8 cellular contexts compared by ENCODE assay signal in genomic region chr7:100875356-100875751, GRCh38. TPM values are rescaled to one million over a fixed set of nuclear protein-coding genes. Genes with fewer than 3 reads are reported as not detected.
A peak's percentile ranks its signal among the peaks of the same experiment; 100 is the strongest.
DNase-seq lines count a peak whose midpoint lies in the region; ATAC-seq and TF ChIP-seq lines count a peak whose summit lies in the region.

No MANE protein-coding gene starts in this region.

- H3K4me3 ChIP-seq in CD8-positive, alpha-beta T cell (ENCODE audit: low read depth, low read length), result peak overlapping the region; percentile 94
- peak overlapping the region; percentile 89 for H3K4me3 ChIP-seq in HL-60 (replicated peaks; ENCODE audit: insufficient read depth, low read length)
- peak overlapping the region; percentile 66 for H3K4me3 ChIP-seq in cardiac muscle cell
- peak overlapping the region; percentile 79 to 86 for H3K4me3 ChIP-seq in prostate gland

- peaks cover 47% of the 10 kb centered on the region for H3K4me1 Mint-ChIP-seq in CD8-positive, alpha-beta T cell (ENCODE audit: low read depth)

- H3K4me3 Mint-ChIP-seq in CD8-positive, alpha-beta T cell, result peak overlapping the region; percentile 98

- WGBS in prostate gland, result 1% methylated on average over 39 of the region's 39 CpGs

- CTCF ChIA-PET in CD8-positive, alpha-beta T cell (lab: Charles Lee), result interaction anchor here (0.8 to 4.2 kb wide), 4 partner anchors 13 to 170 kb away, joined by 3 to 27 read pairs (median 6); partner anchors contain the start of genes ACHE and UFSP1

- no peaks in the 10 kb centered on the region for H3K9me3 Mint-ChIP-seq in CD8-positive, alpha-beta T cell

- no peaks in the 10 kb centered on the region for H3K9me3 ChIP-seq in CD8-positive, alpha-beta T cell (ENCODE audit: low read length)
- H3K9me3 ChIP-seq in cardiac muscle cell (ENCODE audit: low read depth), result no peaks in the 10 kb centered on the region
- no peaks in the 10 kb centered on the region for H3K9me3 ChIP-seq in prostate gland

- H3K27me3 ChIP-seq in CD8-positive, alpha-beta T cell (ENCODE audit: insufficient read depth, low read length), result no peaks in the 10 kb centered on the region
- H3K27me3 ChIP-seq in HL-60 (ENCODE audit: insufficient read depth, poor library complexity, severe bottlenecking) (no peaks in the 10 kb centered on the region), cardiac muscle cell (no peaks in the 10 kb centered on the region), prostate gland (replicated peaks; ENCODE audit: insufficient read depth) (no peaks in the 10 kb centered on the region)

- H3K4me1 ChIP-seq in CD8-positive, alpha-beta T cell (ENCODE audit: insufficient read depth, low read length), result peaks cover 41% of the 10 kb centered on the region
- H3K4me1 ChIP-seq in cardiac muscle cell (ENCODE audit: low read depth) (peaks cover 5% of the 10 kb centered on the region), prostate gland (replicated peaks) (peaks cover 14% of the 10 kb centered on the region)

- H3K27ac Mint-ChIP-seq in CD8-positive, alpha-beta T cell, result peak overlapping the region; percentile 99

- peak overlapping the region; percentile 93 for H3K27ac ChIP-seq in CD8-positive, alpha-beta T cell (ENCODE audit: low read depth, low read length)
- peak overlapping the region; percentile 93 for H3K27ac ChIP-seq in HL-60 (replicated peaks)
- peak overlapping the region; percentile 90 for H3K27ac ChIP-seq in cardiac muscle cell
- H3K27ac ChIP-seq in prostate gland, result peak overlapping the region; percentile 90 to 91

- ATAC-seq in CD8-positive, alpha-beta T cell, result peak; percentile 22
- ATAC-seq in GM19467 (IDR thresholded peaks at IDR 0.05; ENCODE audit: unreplicated experiment) (peak; percentile 14), GM19463 (IDR thresholded peaks at IDR 0.05; ENCODE audit: unreplicated experiment) (no peak)

- DNase-seq in CD8-positive, alpha-beta T cell, result peak in 1 of 7 experiments; percentile 55
- peak in 1 of 2 experiments; percentile 36 for DNase-seq in HL-60 (ENCODE audit: low read depth in 1 of 2, low spot score in 1 of 2)
- peak; percentile 53 for DNase-seq in activated naive CD4-positive, alpha-beta T cell treated with Interleukin-2 at 50 U/mL for 16 hours
- no peak for DNase-seq in cardiac muscle cell (ENCODE audit: low read depth in 1 of 2, low spot score in 1 of 2)
- no peak for DNase-seq in prostate gland (ENCODE audit: low spot score)
- no peak for DNase-seq in NCI-H2196 (lab: John Stamatoyannopoulos, UW; ENCODE audit: unreplicated experiment)

- intact Hi-C loops in CD8-positive, alpha-beta T cell (cut with DNase I, micrococcal nuclease), result loop anchor here (1.0 to 10.0 kb wide), 8 partner anchors 10 to 448 kb away; partner anchors contain the start of genes UFSP1 (in 2 of the 2), AGFG2 (in 1 of the 2), MEPCE (in 1 of the 2) and PLOD3 (in 1 of the 2)
- intact Hi-C loops in prostate gland (cut with DNase I), result no loop called here

- TF ChIP-seq CTCF in CD8-positive, alpha-beta T cell (IDR thresholded peaks at IDR 0.05), result no peak
- TF ChIP-seq CTCF in HL-60 (IDR thresholded peaks at IDR 0.05; ENCODE audit: insufficient read depth, low read length) (no peak), cardiac muscle cell (IDR thresholded peaks at IDR 0.05; ENCODE audit: low read depth, low read length) (no peak), prostate gland (IDR thresholded peaks at IDR 0.05) (no peak)

- POLR2A ChIA-PET in CD8-positive, alpha-beta T cell (lab: Charles Lee), result interaction anchor here (0.9 to 4.0 kb wide), 16 partner anchors 10 to 446 kb away, joined by 3 to 106 read pairs (median 5); partner anchors contain the start of genes ACHE, FBXO24, LRCH4 and MEPCE

- no peak for TF ChIP-seq POLR2A in prostate gland (IDR thresholded peaks at IDR 0.05)

- peaks cover 56% of the 10 kb centered on the region for H3K36me3 Mint-ChIP-seq in CD8-positive, alpha-beta T cell

- no peaks in the 10 kb centered on the region for H3K36me3 ChIP-seq in CD8-positive, alpha-beta T cell (ENCODE audit: insufficient read depth, low read length)
- H3K36me3 ChIP-seq in cardiac muscle cell (peaks cover 22% of the 10 kb centered on the region), prostate gland (peaks cover 0 to 10% of the 10 kb centered on the region in 2 donors)

- H3K27me3 Mint-ChIP-seq in CD8-positive, alpha-beta T cell (ENCODE audit: low read depth), result no peaks in the 10 kb centered on the region

RNA-seq across cellular contexts. Expression of gene SRRT, which starts 0.5 kb away (rescaled TPM):
- 100 to 1,000 TPM; 491 to 496 TPM for total RNA-seq in CD8-positive, alpha-beta T cell
- total RNA-seq in cardiac muscle cell (78.6 and 83.1 TPM in 2 replicates), prostate gland (100 to 1,000 TPM; 105 to 182 TPM)
- polyA plus RNA-seq in cardiac muscle cell, result 111 and 148 TPM in 2 replicates

RNA-seq across cellular contexts. Expression of gene TRIP6, which starts 8.2 kb away (rescaled TPM):
- 1 to 10 TPM; 3.9 to 4.1 TPM for total RNA-seq in CD8-positive, alpha-beta T cell
- total RNA-seq in cardiac muscle cell, result 51.9 and 60.1 TPM in 2 replicates
- polyA plus RNA-seq in cardiac muscle cell, result 50.2 and 62.2 TPM in 2 replicates
- total RNA-seq in prostate gland, result 100 to 1,000 TPM in 1 of 2 donors, 10 to 100 TPM in 1; 65.9 to 113 TPM

RNA-seq across cellular contexts. Expression of gene UFSP1, which starts 14.2 kb away (rescaled TPM):
- total RNA-seq in CD8-positive, alpha-beta T cell, result 1 to 10 TPM; 2.1 TPM
- total RNA-seq in cardiac muscle cell, result 16.0 and 19.0 TPM in 2 replicates
- polyA plus RNA-seq in cardiac muscle cell, result 3.9 and 9.9 TPM in 2 replicates
- 1 to 10 TPM; 6.4 to 8.4 TPM for total RNA-seq in prostate gland

RNA-seq across cellular contexts. Expression of gene ACHE, which starts 20.3 kb away (rescaled TPM):
- total RNA-seq in CD8-positive, alpha-beta T cell, result 1 to 10 TPM; 7.7 to 9.1 TPM
- total RNA-seq in cardiac muscle cell, result 25.6 TPM in 2 replicates
- 42.0 and 42.7 TPM in 2 replicates for polyA plus RNA-seq in cardiac muscle cell
- 10 to 100 TPM in 1 of 2 donors, 1 to 10 TPM in 1; 6.6 to 17.5 TPM for total RNA-seq in prostate gland

RNA-seq across cellular contexts. Expression of gene SLC12A9, which starts 22.8 kb away (rescaled TPM):
- total RNA-seq in CD8-positive, alpha-beta T cell, result 10 to 100 TPM; 23.4 to 26.6 TPM
- total RNA-seq in cardiac muscle cell, result 18.3 and 19.5 TPM in 2 replicates
- polyA plus RNA-seq in cardiac muscle cell, result 12.5 and 14.6 TPM in 2 replicates
- 10 to 100 TPM; 22.0 to 29.4 TPM for total RNA-seq in prostate gland

Comparison
In these comparisons a context has a peak if more than half of its experiments do, and no peak if none do; other contexts are left out.
1. RNA of gene TRIP6, which starts 8.2 kb away (total RNA-seq): 65.9 to 113 TPM in prostate gland and 51.9 to 60.1 TPM in cardiac muscle cell; 3.9 to 4.1 TPM in CD8-positive, alpha-beta T cell; every median in the first group is over 10 times any median in the second.
2. Peak in every context shown above with its lines, with median percentiles within 50 percentile points of each other: H3K27ac ChIP-seq and H3K4me3 ChIP-seq.